Comparison of ENCODE assay signal across 24 cellular contexts in genomic region chr12:79266511-79267129, GRCh38.
"Had no signal": no experiment of that assay in that cellular context is flagged by ENCODE, and none has a peak within 500 bp of the region (broad histone marks: within the 10 kb centered on the region; RNA-seq: fewer than 3 reads in every experiment).

No MANE protein-coding gene starts in this region.

- H3K27ac ChIP-seq: breast epithelium, sigmoid colon, stomach, thyroid gland, upper lobe of right lung had no signal

- H3K36me3 Mint-ChIP-seq: activated naive CD4-positive, alpha-beta T cell treated with anti-CD3 and anti-CD28 coated beads, Interleukin-2, amount 50 U/mL, for 24 hours; naive B cell; stimulated activated naive B cell treated with anti-CD40 and anti-IgM and Interleukin-4, amounts not matched to agents 10 μg/mL and 1 μg/mL and 100 μg/mL, for 72 hours had no signal

- H3K27me3 ChIP-seq: breast epithelium, sigmoid colon, stomach, thyroid gland, upper lobe of right lung had no signal

- H3K4me3 ChIP-seq: breast epithelium, sigmoid colon, stomach, thyroid gland, upper lobe of right lung had no signal

- H3K27ac Mint-ChIP-seq: activated CD8-positive, alpha-beta T cell treated with anti-CD3 and anti-CD28 coated beads for 36 hours; activated naive CD4-positive, alpha-beta T cell treated with anti-CD3 and anti-CD28 coated beads, Interleukin-2, amount 50 U/mL, for 24 hours; activated naive CD8-positive, alpha-beta T cell treated with anti-CD3 and anti-CD28 coated beads, Interleukin-2, amount 50 U/mL, for 24 hours; activated T-helper 2 cell treated with anti-CD3 and anti-CD28 coated beads, Interferon-gamma antibody, Interleukin-2, Interleukin-4, amounts not matched to agents 10 μg/mL and 5 μg/mL and 100 μg/mL, durations not matched to agents 14 hours and 24 hours and 36 hours; naive B cell; stimulated activated naive B cell treated with anti-CD40 and anti-IgM and Interleukin-4, amounts not matched to agents 10 μg/mL and 1 μg/mL and 100 μg/mL, for 72 hours; T-helper 17 cell had no signal

- H3K9me3 Mint-ChIP-seq: activated naive CD8-positive, alpha-beta T cell treated with anti-CD3 and anti-CD28 coated beads, Interleukin-2, amount 50 U/mL, for 24 hours; activated T-helper 2 cell treated with anti-CD3 and anti-CD28 coated beads, Interferon-gamma antibody, Interleukin-2, Interleukin-4, amounts not matched to agents 10 μg/mL and 5 μg/mL and 100 μg/mL, durations not matched to agents 14 hours and 24 hours and 36 hours; stimulated activated naive B cell treated with anti-CD40 and anti-IgM and Interleukin-4, amounts not matched to agents 10 μg/mL and 1 μg/mL and 100 μg/mL, for 72 hours had no signal

- H3K27me3 Mint-ChIP-seq: activated CD8-positive, alpha-beta T cell treated with anti-CD3 and anti-CD28 coated beads for 36 hours; activated naive CD4-positive, alpha-beta T cell treated with anti-CD3 and anti-CD28 coated beads, Interleukin-2, amount 50 U/mL, for 24 hours; activated naive CD8-positive, alpha-beta T cell treated with anti-CD3 and anti-CD28 coated beads, Interleukin-2, amount 50 U/mL, for 24 hours; stimulated activated naive B cell treated with anti-CD40 and anti-IgM and Interleukin-4, amounts not matched to agents 10 μg/mL and 1 μg/mL and 100 μg/mL, for 72 hours; T-helper 17 cell had no signal

- H3K4me1 Mint-ChIP-seq: activated naive CD4-positive, alpha-beta T cell treated with anti-CD3 and anti-CD28 coated beads, Interleukin-2, amount 50 U/mL, for 24 hours; activated naive CD8-positive, alpha-beta T cell treated with anti-CD3 and anti-CD28 coated beads, Interleukin-2, amount 50 U/mL, for 24 hours; naive B cell; stimulated activated naive B cell treated with anti-CD40 and anti-IgM and Interleukin-4, amounts not matched to agents 10 μg/mL and 1 μg/mL and 100 μg/mL, for 72 hours; T-helper 17 cell had no signal

- H3K36me3 ChIP-seq: breast epithelium, sigmoid colon, stomach, thyroid gland, upper lobe of right lung had no signal

- DNase-seq: activated CD4-positive, alpha-beta T cell treated with anti-CD3 and anti-CD28 coated beads for 1 hour; activated CD4-positive, alpha-beta T cell treated with anti-CD3 and anti-CD28 coated beads, Interleukin-2, amount 50 U/mL, for 1 hour; activated CD8-positive, alpha-beta T cell treated with anti-CD3 and anti-CD28 coated beads for 36 hours; activated naive CD8-positive, alpha-beta T cell treated with anti-CD3 and anti-CD28 coated beads, Interleukin-2, amount 50 U/mL, for 24 hours; activated T-cell treated with anti-CD3 and anti-CD28 coated beads, Interleukin-2, amount 50 U/mL, for 48 hours; amygdala; central memory CD4-positive, alpha-beta T cell; islet precursor cell; left cardiac atrium; mammary epithelial cell; naive B cell; posterior cingulate gyrus; sigmoid colon; small intestine; stimulated activated CD4-positive, alpha-beta T cell treated with anti-CD3 and anti-CD28 coated beads, Interleukin-4, amount 100 ng/mL, for 24 hours; stimulated activated naive B cell treated with anti-CD40 and anti-IgM and Interleukin-4, amounts not matched to agents 10 μg/mL and 1 μg/mL and 100 μg/mL, for 72 hours; stomach; T-helper 17 cell; T1000; thyroid gland; upper lobe of right lung had no signal

- H3K4me1 ChIP-seq: breast epithelium, sigmoid colon, stomach, thyroid gland, upper lobe of right lung had no signal

- ATAC-seq: activated CD8-positive, alpha-beta T cell treated with anti-CD3 and anti-CD28 coated beads for 36 hours; activated naive CD8-positive, alpha-beta T cell treated with anti-CD3 and anti-CD28 coated beads, Interleukin-2, amount 50 U/mL, for 24 hours; left cardiac atrium; stimulated activated naive B cell treated with anti-CD40 and anti-IgM and Interleukin-4, amounts not matched to agents 10 μg/mL and 1 μg/mL and 100 μg/mL, for 72 hours; T-helper 17 cell; upper lobe of right lung had no signal

- H3K4me3 Mint-ChIP-seq: activated CD8-positive, alpha-beta T cell treated with anti-CD3 and anti-CD28 coated beads for 36 hours; activated naive CD4-positive, alpha-beta T cell treated with anti-CD3 and anti-CD28 coated beads, Interleukin-2, amount 50 U/mL, for 24 hours; activated naive CD8-positive, alpha-beta T cell treated with anti-CD3 and anti-CD28 coated beads, Interleukin-2, amount 50 U/mL, for 24 hours; naive B cell; stimulated activated naive B cell treated with anti-CD40 and anti-IgM and Interleukin-4, amounts not matched to agents 10 μg/mL and 1 μg/mL and 100 μg/mL, for 72 hours; T-helper 17 cell had no signal

- H3K9me3 ChIP-seq: breast epithelium, sigmoid colon, stomach, thyroid gland, upper lobe of right lung had no signal
